21 cellular contexts compared by ENCODE assay signal in genomic region chr2:19815746-19816145, GRCh38.
"Had no signal": no experiment of that assay in that cellular context is flagged by ENCODE, and none has a peak within 500 bp of the region (broad histone marks: within the 10 kb centered on the region; RNA-seq: fewer than 3 reads in every experiment).

No MANE protein-coding gene starts in this region.

- H3K27ac ChIP-seq: HL-60, SJSA1, SK-N-MC had no signal

- DNase-seq: Karpas-422, KG1, MM.1S, NCI-H1092 treated with DMSO at 0.1 percent for 48 hours, NCI-H1436, NCI-H187, NCI-H2029, NCI-H2081 treated with DMSO at 0.1 percent for 48 hours, NCI-H2171, NCI-H226, NCI-H446, NCI-H510A, NCI-H524 treated with DMSO at 0.1 percent for 48 hours, NCI-H69, NCI-H774, Right ventricle myocardium superior, RPMI8226, SIG-M5 had no signal

- H3K36me3 ChIP-seq: SJSA1 had no signal

- H3K27me3 ChIP-seq: SJSA1 had no signal

- H3K9me3 ChIP-seq: SJSA1 had no signal

- H3K4me3 ChIP-seq: SJSA1, SK-N-MC had no signal
